1 cellular context compared by ENCODE assay signal in genomic region chr15:75362642-75363249, GRCh38.
TF ChIP-seq lines count a peak whose summit lies in the region.

No MANE protein-coding gene starts in this region.

TF ChIP-seq in WTC11, 78 proteins besides CTCF, POLR2A, EP300 and RAD21 (continued from another document):
- TF ChIP-seq CBFB (CRISPR knock-in tag; IDR thresholded peaks at IDR 0.05; ENCODE audit: low read depth), result no peak
